18 cellular contexts compared by ENCODE assay signal in genomic region chr5:140602165-140602564, GRCh38. TPM values are rescaled to one million over a fixed set of nuclear protein-coding genes. Genes with fewer than 3 reads are reported as not detected.
A peak's percentile ranks its signal among the peaks of the same experiment; 100 is the strongest.
DNase-seq lines count a peak whose midpoint lies in the region; TF ChIP-seq lines count a peak whose summit lies in the region.
"Had no signal": no experiment of that assay in that cellular context is flagged by ENCODE, and none has a peak within 500 bp of the region (broad histone marks: within the 10 kb centered on the region; RNA-seq: fewer than 3 reads in every experiment).

No MANE protein-coding gene starts in this region.

- H3K27ac ChIP-seq in HL-60 (replicated peaks) (peak overlapping the region; percentile 60), RWPE1 (peak overlapping the region; percentile 75), neutrophil (peak overlapping the region; percentile 97)
- H3K27ac ChIP-seq: tibial artery had no signal

- TF ChIP-seq CTCF in HL-60 (IDR thresholded peaks at IDR 0.05; ENCODE audit: insufficient read depth, low read length) (no peak), RWPE1 (conservative IDR thresholded peaks at IDR 0.05; ENCODE audit: low read depth) (no peak), neutrophil (IDR thresholded peaks at IDR 0.05) (no peak), mesothelial cell of epicardium (IDR thresholded peaks at IDR 0.05; ENCODE audit: unreplicated experiment) (no peak)

- H3K27me3 Mint-ChIP-seq in mesothelial cell of epicardium (ENCODE audit: low read depth) = peaks cover 15% of the 10 kb centered on the region

- DNase-seq in HL-60 (ENCODE audit: low read depth in 1 of 2, low spot score in 1 of 2) (peak in 1 of 2 experiments; percentile 64), RWPE1 (ENCODE audit: low spot score) (no peak), mesothelial cell of epicardium (ENCODE audit: low spot score in 2 of 2, unreplicated experiment in 2 of 2) (no peak), NCI-H2171 (lab: John Stamatoyannopoulos, UW) (no peak)
- no peak for DNase-seq in stimulated activated CD4-positive, alpha-beta T cell treated with anti-CD3 and anti-CD28 coated beads, Interleukin-2, amount 100 ng/mL, for 48 hours
- DNase-seq: activated effector memory CD4-positive, alpha-beta T cell treated with anti-CD3 and anti-CD28 coated beads, Interleukin-2, amount 50 U/mL, for 16 hours; amygdala; endodermal cell; GF-D8; left cardiac atrium; NCI-H1436 treated with DMSO at 0.1 percent for 48 hours; pancreas; T-helper 9 cell; tibial artery had no signal

- no peaks in the 10 kb centered on the region for H3K27me3 ChIP-seq in HL-60 (ENCODE audit: insufficient read depth, poor library complexity, severe bottlenecking)
- no peaks in the 10 kb centered on the region for H3K27me3 ChIP-seq in neutrophil
- H3K27me3 ChIP-seq: pancreas, tibial artery had no signal

- H3K4me1 ChIP-seq in neutrophil (ENCODE audit: control insufficient read depth in 1 of 2, insufficient read depth in 1 of 2, low read depth in 1 of 2, low read length in 1 of 2) = peaks cover 63 to 69% of the 10 kb centered on the region in 2 experiments
- H3K4me1 ChIP-seq: pancreas, tibial artery had no signal

- H3K27ac Mint-ChIP-seq in mesothelial cell of epicardium = no peak overlapping the region
- H3K27ac Mint-ChIP-seq: B cell, endodermal cell had no signal

- CTCF ChIA-PET in RWPE1 (lab: Yijun Ruan, JAX) = interaction anchor here (0.6 kb wide), 1 partner anchor 14 kb away, joined by 3 read pairs; no protein-coding TSS in a partner anchor

- H3K9me3 Mint-ChIP-seq in mesothelial cell of epicardium = no peaks in the 10 kb centered on the region

- H3K9me3 ChIP-seq in neutrophil = no peaks in the 10 kb centered on the region
- H3K9me3 ChIP-seq: pancreas, tibial artery had no signal

- H3K4me1 Mint-ChIP-seq in mesothelial cell of epicardium = no peaks in the 10 kb centered on the region
- H3K4me1 Mint-ChIP-seq: B cell, endodermal cell had no signal

- H3K4me3 ChIP-seq in HL-60 (replicated peaks; ENCODE audit: insufficient read depth, low read length) = no peak overlapping the region
- H3K4me3 ChIP-seq in neutrophil (ENCODE audit: low read depth in 1 of 2, low read length in 1 of 2) = peak overlapping the region in 1 of 2 experiments; percentile 17
- H3K4me3 ChIP-seq: pancreas, skin epidermis, tibial artery had no signal

- no peaks in the 10 kb centered on the region for H3K36me3 Mint-ChIP-seq in mesothelial cell of epicardium

- H3K36me3 ChIP-seq in neutrophil = no peaks in the 10 kb centered on the region
- H3K36me3 ChIP-seq: pancreas, tibial artery had no signal

- H3K4me3 Mint-ChIP-seq in mesothelial cell of epicardium = no peak overlapping the region
- H3K4me3 Mint-ChIP-seq: B cell, endodermal cell had no signal

- POLR2A ChIA-PET in RWPE1 (lab: Yijun Ruan, JAX; ENCODE audit: low non-redundant PET) = no interaction called here

RNA-seq across cellular contexts. Expression of gene CD14, which starts 30.8 kb away (rescaled TPM):
- total RNA-seq in mesothelial cell of epicardium = 0.34 to 0.63 TPM (median 0.35 TPM) in 3 replicates
- total RNA-seq: SK-MEL-5 had no signal

RNA-seq across cellular contexts. Expression of gene TMCO6, which starts 37.1 kb away (rescaled TPM):
- total RNA-seq in mesothelial cell of epicardium = 20.6 to 21.2 TPM (median 21.0 TPM) in 3 replicates

RNA-seq across cellular contexts. Expression of gene SLC35A4, which starts 37.5 kb away (rescaled TPM):
- total RNA-seq in mesothelial cell of epicardium = 56.5 to 62.2 TPM (median 61.5 TPM) in 3 replicates

RNA-seq across cellular contexts. Expression of gene APBB3, which starts 37.8 kb away (rescaled TPM):
- 59.9 to 68.5 TPM (median 63.6 TPM) in 3 replicates for total RNA-seq in mesothelial cell of epicardium

RNA-seq across cellular contexts. Expression of gene SRA1, which starts 44.9 kb away (rescaled TPM):
- total RNA-seq in mesothelial cell of epicardium = 34.9 to 37.5 TPM (median 37.0 TPM) in 3 replicates
